ENCODE assay signal across 35 cellular contexts in the genomic region with DNA sequence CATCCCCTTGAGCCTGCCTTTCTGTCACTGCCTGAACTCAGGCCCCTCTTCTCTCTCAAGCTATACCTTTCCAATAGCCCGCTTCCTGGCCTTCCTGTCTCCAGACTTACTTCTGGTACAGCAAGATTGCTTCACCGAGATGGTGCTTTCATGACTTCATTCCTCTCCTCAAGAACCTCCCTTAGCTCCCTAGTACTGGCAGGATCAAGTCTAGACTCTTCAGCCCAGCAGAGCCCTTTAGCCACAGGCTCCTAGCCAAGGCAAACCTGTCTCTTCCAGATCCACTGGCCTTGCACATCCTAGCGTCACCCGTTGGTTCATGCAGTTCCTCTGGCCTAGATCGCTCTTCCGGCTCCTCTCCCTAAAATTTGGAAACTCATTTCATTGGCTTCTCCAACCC. TPM values are rescaled to one million over a fixed set of nuclear protein-coding genes. Genes with fewer than 3 reads are reported as not detected.
"Had no signal": no experiment of that assay in that cellular context is flagged by ENCODE, and none has a peak within 500 bp of the region (broad histone marks: within the 10 kb centered on the region; RNA-seq: fewer than 3 reads in every experiment).

No MANE protein-coding gene starts in this region.

- H3K4me3 Mint-ChIP-seq: activated CD4-positive, alpha-beta T cell treated with anti-CD3 and anti-CD28 coated beads, Interleukin-2, amount 10 ng/mL, durations not matched to agents 24 days and 14 days; activated CD8-positive, alpha-beta T cell treated with anti-CD3 and anti-CD28 coated beads, Interleukin-2, amount 10 ng/mL, durations not matched to agents 7 days and 5 days; activated naive CD4-positive, alpha-beta T cell treated with anti-CD3 and anti-CD28 coated beads, Interleukin-2, amount 50 U/mL, for 24 hours; activated naive CD8-positive, alpha-beta T cell treated with anti-CD3 and anti-CD28 coated beads, Interleukin-2, amount 10 ng/mL, durations not matched to agents 7 days and 5 days; activated T-cell treated with anti-CD3 and anti-CD28 coated beads, Interleukin-2, amount 50 U/mL, for 24 hours; central memory CD8-positive, alpha-beta T cell; T-cell had no signal

- H3K4me3 ChIP-seq: ascending aorta, cardiac muscle cell, MG63, Peyer's patch had no signal

- H3K9me3 ChIP-seq: MG63, Peyer's patch had no signal

- ATAC-seq: activated CD8-positive, alpha-beta T cell treated with anti-CD3 and anti-CD28 coated beads, Interleukin-2, amount 10 ng/mL, durations not matched to agents 7 days and 5 days; PC-3; SK-N-SH treated with all-trans-retinoic acid at 6 μM for 48 hours; T-cell had no signal

- H3K36me3 ChIP-seq: ascending aorta, cardiac muscle cell, MG63, Peyer's patch had no signal

- H3K27me3 Mint-ChIP-seq: activated naive CD4-positive, alpha-beta T cell treated with anti-CD3 and anti-CD28 coated beads, Interleukin-2, amount 50 U/mL, for 24 hours; central memory CD8-positive, alpha-beta T cell had no signal

- H3K27me3 ChIP-seq: ascending aorta, cardiac muscle cell, MG63, Peyer's patch had no signal

- H3K4me1 ChIP-seq: ascending aorta had no signal

- DNase-seq: activated CD4-positive, alpha-beta T cell treated with anti-CD3 and anti-CD28 coated beads, Interleukin-2, amount 10 ng/mL, durations not matched to agents 24 days and 14 days; activated CD4-positive, alpha-beta T cell treated with anti-CD3 and anti-CD28 coated beads, Interleukin-2, amount 50 U/mL, for 4 hours; activated CD8-positive, alpha-beta T cell treated with anti-CD3 and anti-CD28 coated beads, Interleukin-2, amount 10 ng/mL, durations not matched to agents 7 days and 5 days; activated gamma-delta T cell; activated naive CD4-positive, alpha-beta T cell treated with Interleukin-2 at 50 U/mL for 16 hours; activated naive CD8-positive, alpha-beta T cell treated with anti-CD3 and anti-CD28 coated beads, Interleukin-2, amount 10 ng/mL, durations not matched to agents 7 days and 5 days; activated T-cell treated with anti-CD3 and anti-CD28 coated beads, Interleukin-2, amount 50 U/mL, for 24 hours; amygdala; Kasumi-1; MG63; NCI-H1048; NCI-H1105 treated with DMSO at 0.1 percent for 48 hours; NCI-H1436; NCI-H1694 treated with DMSO at 0.1 percent for 48 hours; NCI-H2029; NCI-H345; NCI-H524 treated with DMSO at 0.1 percent for 48 hours; NCI-H748 treated with DMSO at 0.1 percent for 48 hours; NK-92 treated with Interleukin-12 subunit alpha and Interleukin-12 subunit beta, amount 100 ng/mL, for 24 hours; PC-3; RPMI8226; SIG-M5; T-cell; T-helper 2 cell; T-helper 9 cell had no signal

- H3K27ac Mint-ChIP-seq: activated CD4-positive, alpha-beta T cell treated with anti-CD3 and anti-CD28 coated beads, Interleukin-2, amount 10 ng/mL, durations not matched to agents 24 days and 14 days; activated CD8-positive, alpha-beta T cell treated with anti-CD3 and anti-CD28 coated beads, Interleukin-2, amount 10 ng/mL, durations not matched to agents 7 days and 5 days; activated naive CD8-positive, alpha-beta T cell treated with anti-CD3 and anti-CD28 coated beads, Interleukin-2, amount 10 ng/mL, durations not matched to agents 7 days and 5 days; activated T-cell treated with anti-CD3 and anti-CD28 coated beads, Interleukin-2, amount 50 U/mL, for 24 hours; activated T-helper 2 cell treated with anti-CD3 and anti-CD28 coated beads, Interferon-gamma antibody, Interleukin-2, Interleukin-4, amounts not matched to agents 10 μg/mL and 5 μg/mL and 100 μg/mL, durations not matched to agents 14 hours and 24 hours and 36 hours; T-cell had no signal

- H3K36me3 Mint-ChIP-seq: activated naive CD4-positive, alpha-beta T cell treated with anti-CD3 and anti-CD28 coated beads, Interleukin-2, amount 50 U/mL, for 24 hours; activated naive CD8-positive, alpha-beta T cell treated with anti-CD3 and anti-CD28 coated beads, Interleukin-2, amount 10 ng/mL, durations not matched to agents 7 days and 5 days; T-cell had no signal

- H3K27ac ChIP-seq: ascending aorta, cardiac muscle cell, Peyer's patch, VCaP had no signal

- H3K9me3 Mint-ChIP-seq: activated naive CD4-positive, alpha-beta T cell treated with anti-CD3 and anti-CD28 coated beads, Interleukin-2, amount 50 U/mL, for 24 hours had no signal

RNA-seq across cellular contexts. Expression of gene P2RX1, which starts 54.4 kb away (rescaled TPM):
- total RNA-seq: ascending aorta, NCI-H460, PC-3, SK-MEL-5 had no signal
